17 cellular contexts compared by ENCODE assay signal in genomic region chrX:8274166-8274565, GRCh38.
"Had no signal": no experiment of that assay in that cellular context is flagged by ENCODE, and none has a peak within 500 bp of the region (broad histone marks: within the 10 kb centered on the region; RNA-seq: fewer than 3 reads in every experiment).

No MANE protein-coding gene starts in this region.

- H3K4me3 ChIP-seq: hepatocyte, mucosa of descending colon, psoas muscle, stomach had no signal

- H2AFZ ChIP-seq: hepatocyte had no signal

- DNase-seq: effector memory CD4-positive, alpha-beta T cell; erythroblast; foreskin melanocyte; head of caudate nucleus; kidney glomerular epithelial cell; mucosa of descending colon; naive thymus-derived CD8-positive, alpha-beta T cell; psoas muscle; stimulated activated naive CD4-positive, alpha-beta T cell; stomach; substantia nigra had no signal

- ATAC-seq: left lobe of liver; mucosa of descending colon; naive thymus-derived CD8-positive, alpha-beta T cell; psoas muscle; sciatic nerve had no signal

- H3K4me3 Mint-ChIP-seq: naive thymus-derived CD8-positive, alpha-beta T cell had no signal

- H3K27ac ChIP-seq: hepatocyte, neutrophil, psoas muscle, stomach had no signal

- H3K27me3 ChIP-seq: hepatocyte, neutrophil, stomach had no signal

- H3K4me1 ChIP-seq: psoas muscle, stomach had no signal

- H3K27me3 Mint-ChIP-seq: naive thymus-derived CD8-positive, alpha-beta T cell had no signal

- H3K9me3 ChIP-seq: mucosa of descending colon, neutrophil, psoas muscle had no signal

- H3K4me2 ChIP-seq: hepatocyte had no signal

- H3K27ac Mint-ChIP-seq: naive thymus-derived CD8-positive, alpha-beta T cell had no signal

- H3K4me1 Mint-ChIP-seq: naive thymus-derived CD8-positive, alpha-beta T cell had no signal

- FAIRE-seq: endometrium, islet of Langerhans had no signal

- H3K36me3 ChIP-seq: neutrophil, stomach had no signal

- H3K79me2 ChIP-seq: hepatocyte had no signal
